In genomic region chr5:154756203-154756870, GRCh38 we compare ENCODE assay signal across 2 cellular contexts.
TF ChIP-seq lines count a peak whose summit lies in the region.

No MANE protein-coding gene starts in this region.

TF ChIP-seq in K562, 482 proteins besides CTCF, POLR2A, EP300 and RAD21 (continued from another document and continues in another):
- TF ChIP-seq, protein P1, sequence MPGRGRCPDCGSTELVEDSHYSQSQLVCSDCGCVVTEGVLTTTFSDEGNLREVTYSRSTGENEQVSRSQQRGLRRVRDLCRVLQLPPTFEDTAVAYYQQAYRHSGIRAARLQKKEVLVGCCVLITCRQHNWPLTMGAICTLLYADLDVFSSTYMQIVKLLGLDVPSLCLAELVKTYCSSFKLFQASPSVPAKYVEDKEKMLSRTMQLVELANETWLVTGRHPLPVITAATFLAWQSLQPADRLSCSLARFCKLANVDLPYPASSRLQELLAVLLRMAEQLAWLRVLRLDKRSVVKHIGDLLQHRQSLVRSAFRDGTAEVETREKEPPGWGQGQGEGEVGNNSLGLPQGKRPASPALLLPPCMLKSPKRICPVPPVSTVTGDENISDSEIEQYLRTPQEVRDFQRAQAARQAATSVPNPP (IDR thresholded peaks at IDR 0.05; ENCODE audit: borderline replicate concordance, insufficient read depth, insufficient read length): no peak
- TF ChIP-seq ZBTB7A (IDR thresholded peaks at IDR 0.05; ENCODE audit: borderline replicate concordance, control insufficient read depth, low read depth, low read length) (peak; percentile 83), CHCHD3 (CRISPR knock-in tag; IDR thresholded peaks at IDR 0.05) (no peak), ZNF143 (CRISPR knock-in tag; IDR thresholded peaks at IDR 0.05) (0 out of 2 replicates have a peak, but pooled peaks have one; percentile 3), HBP1 (CRISPR knock-in tag; IDR thresholded peaks at IDR 0.05) (no peak), EP400 (IDR thresholded peaks at IDR 0.05) (peak; percentile 60; the same call in 1 of the 2 replicates), GABPB1 (CRISPR knock-in tag; IDR thresholded peaks at IDR 0.05) (no peak), MTA3 (IDR thresholded peaks at IDR 0.05; ENCODE audit: borderline replicate concordance) (peak; percentile 33; the same call in 1 of the 2 replicates), MAX (CRISPR knock-in tag; IDR thresholded peaks at IDR 0.05) (peak; percentile 56; the same call in 1 of the 2 replicates), ZFX (CRISPR knock-in tag; IDR thresholded peaks at IDR 0.05) (peak; percentile 85), ZNF57 (CRISPR knock-in tag; IDR thresholded peaks at IDR 0.05) (0 out of 2 replicates have a peak, but pooled peaks have one; percentile 37), CXXC5 (CRISPR knock-in tag; IDR thresholded peaks at IDR 0.05) (no peak)
- TF ChIP-seq, protein P2, sequence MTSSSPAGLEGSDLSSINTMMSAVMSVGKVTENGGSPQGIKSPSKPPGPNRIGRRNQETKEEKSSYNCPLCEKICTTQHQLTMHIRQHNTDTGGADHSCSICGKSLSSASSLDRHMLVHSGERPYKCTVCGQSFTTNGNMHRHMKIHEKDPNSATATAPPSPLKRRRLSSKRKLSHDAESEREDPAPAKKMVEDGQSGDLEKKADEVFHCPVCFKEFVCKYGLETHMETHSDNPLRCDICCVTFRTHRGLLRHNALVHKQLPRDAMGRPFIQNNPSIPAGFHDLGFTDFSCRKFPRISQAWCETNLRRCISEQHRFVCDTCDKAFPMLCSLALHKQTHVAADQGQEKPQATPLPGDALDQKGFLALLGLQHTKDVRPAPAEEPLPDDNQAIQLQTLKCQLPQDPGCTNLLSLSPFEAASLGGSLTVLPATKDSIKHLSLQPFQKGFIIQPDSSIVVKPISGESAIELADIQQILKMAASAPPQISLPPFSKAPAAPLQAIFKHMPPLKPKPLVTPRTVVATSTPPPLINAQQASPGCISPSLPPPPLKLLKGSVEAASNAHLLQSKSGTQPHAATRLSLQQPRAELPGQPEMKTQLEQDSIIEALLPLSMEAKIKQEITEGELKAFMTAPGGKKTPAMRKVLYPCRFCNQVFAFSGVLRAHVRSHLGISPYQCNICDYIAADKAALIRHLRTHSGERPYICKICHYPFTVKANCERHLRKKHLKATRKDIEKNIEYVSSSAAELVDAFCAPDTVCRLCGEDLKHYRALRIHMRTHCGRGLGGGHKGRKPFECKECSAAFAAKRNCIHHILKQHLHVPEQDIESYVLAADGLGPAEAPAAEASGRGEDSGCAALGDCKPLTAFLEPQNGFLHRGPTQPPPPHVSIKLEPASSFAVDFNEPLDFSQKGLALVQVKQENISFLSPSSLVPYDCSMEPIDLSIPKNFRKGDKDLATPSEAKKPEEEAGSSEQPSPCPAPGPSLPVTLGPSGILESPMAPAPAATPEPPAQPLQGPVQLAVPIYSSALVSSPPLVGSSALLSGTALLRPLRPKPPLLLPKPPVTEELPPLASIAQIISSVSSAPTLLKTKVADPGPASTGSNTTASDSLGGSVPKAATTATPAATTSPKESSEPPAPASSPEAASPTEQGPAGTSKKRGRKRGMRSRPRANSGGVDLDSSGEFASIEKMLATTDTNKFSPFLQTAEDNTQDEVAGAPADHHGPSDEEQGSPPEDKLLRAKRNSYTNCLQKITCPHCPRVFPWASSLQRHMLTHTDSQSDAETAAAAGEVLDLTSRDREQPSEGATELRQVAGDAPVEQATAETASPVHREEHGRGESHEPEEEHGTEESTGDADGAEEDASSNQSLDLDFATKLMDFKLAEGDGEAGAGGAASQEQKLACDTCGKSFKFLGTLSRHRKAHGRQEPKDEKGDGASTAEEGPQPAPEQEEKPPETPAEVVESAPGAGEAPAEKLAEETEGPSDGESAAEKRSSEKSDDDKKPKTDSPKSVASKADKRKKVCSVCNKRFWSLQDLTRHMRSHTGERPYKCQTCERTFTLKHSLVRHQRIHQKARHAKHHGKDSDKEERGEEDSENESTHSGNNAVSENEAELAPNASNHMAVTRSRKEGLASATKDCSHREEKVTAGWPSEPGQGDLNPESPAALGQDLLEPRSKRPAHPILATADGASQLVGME (CRISPR knock-in tag; IDR thresholded peaks at IDR 0.05): no peak

TF ChIP-seq in HEK293T, 16 proteins besides CTCF, POLR2A, EP300 and RAD21 (continued from another document):
- no peak for TF ChIP-seq SUZ12 (IDR thresholded peaks at IDR 0.05)
- no peak for TF ChIP-seq FOXM1 (IDR thresholded peaks at IDR 0.05; ENCODE audit: borderline replicate concordance)
